ENCODE assay signal across 8 cellular contexts in genomic region chr6:151763938-151764680, GRCh38. TPM values are rescaled to one million over a fixed set of nuclear protein-coding genes. Genes with fewer than 3 reads are reported as not detected.
A peak's percentile ranks its signal among the peaks of the same experiment; 100 is the strongest.
DNase-seq lines count a peak whose midpoint lies in the region; ATAC-seq and TF ChIP-seq lines count a peak whose summit lies in the region.

No MANE protein-coding gene starts in this region.

- peak overlapping the region; percentile 49 for H3K4me3 Mint-ChIP-seq in dendritic cell treated with granulocyte-macrophage colony-stimulating factor and Interleukin-4, amounts not matched to agents 40 ng/mL and 50 ng/mL, for 4 days

- no peaks in the 10 kb centered on the region for H3K9me1 ChIP-seq in IMR-90 (ENCODE audit: insufficient read depth, low read length)

- POLR2A ChIA-PET in GM10248 (lab: Yijun Ruan, JAX) (no interaction called here), IMR-90 (lab: Charles Lee; ENCODE audit: unreplicated experiment) (no interaction called here)

- H3K27me3 ChIP-seq in IMR-90 (ENCODE audit: control insufficient read depth, insufficient read depth, low read length) = no peaks in the 10 kb centered on the region

- peak overlapping the region; percentile 74 for H3K27ac Mint-ChIP-seq in dendritic cell treated with granulocyte-macrophage colony-stimulating factor and Interleukin-4, amounts not matched to agents 40 ng/mL and 50 ng/mL, for 4 days

- H3K4ac ChIP-seq in IMR-90 (ENCODE audit: low read depth, low read length) = no peak overlapping the region

- no peak overlapping the region for H2BK15ac ChIP-seq in IMR-90 (ENCODE audit: low read depth, low read length)

- H4K91ac ChIP-seq in IMR-90 (ENCODE audit: insufficient read depth, low read depth, low read length) = no peak overlapping the region

- no peak overlapping the region for H3K4me3 ChIP-seq in IMR-90 (ENCODE audit: insufficient read depth, low read depth, low read length)

- H3K4me1 Mint-ChIP-seq in dendritic cell treated with granulocyte-macrophage colony-stimulating factor and Interleukin-4, amounts not matched to agents 40 ng/mL and 50 ng/mL, for 4 days (ENCODE audit: low read depth) = peaks cover 12% of the 10 kb centered on the region

- H3K79me1 ChIP-seq in IMR-90 (ENCODE audit: low read depth in 1 of 2, low read length in 2 of 2) = no peaks in the 10 kb centered on the region

- intact Hi-C loops in IMR-90 (cut with micrococcal nuclease) = loop anchor here (1.0 to 10.0 kb wide), 3 partner anchors 323 to 504 kb away; no protein-coding TSS in a partner anchor
- intact Hi-C loops in dendritic cell treated with granulocyte-macrophage colony-stimulating factor and Interleukin-4, amounts not matched to agents 40 ng/mL and 50 ng/mL, for 4 days (cut with micrococcal nuclease) = loop anchor here (2.0 to 10.0 kb wide), 2 partner anchors 319 to 503 kb away; no protein-coding TSS in a partner anchor

- H2AFZ ChIP-seq in IMR-90 (replicated peaks; ENCODE audit: low read length, poor library complexity) = peak overlapping the region; percentile 86

- peaks cover 5% of the 10 kb centered on the region for H3K27me3 Mint-ChIP-seq in dendritic cell treated with granulocyte-macrophage colony-stimulating factor and Interleukin-4, amounts not matched to agents 40 ng/mL and 50 ng/mL, for 4 days

- H4K5ac ChIP-seq in IMR-90 (ENCODE audit: low read depth, low read length) = no peak overlapping the region

- ATAC-seq in GM21786 (IDR thresholded peaks at IDR 0.05; ENCODE audit: unreplicated experiment) (peak; percentile 84), IMR-90 (ENCODE audit: low read depth) (peak; percentile 95)

- H2BK20ac ChIP-seq in IMR-90 (ENCODE audit: low read depth, low read length) = no peak overlapping the region

- WGBS in IMR-90 (ENCODE audit: extremely low coverage in 2 of 2, insufficient read length in 1 of 2), 2 experiments = 11% methylated on average over 9 of the region's 20 CpGs; no CpG with 5 or more reads in 1 of the 2 experiments

- no peak overlapping the region for H2BK120ac ChIP-seq in IMR-90 (ENCODE audit: low read depth, low read length)

- BruUV-seq in IMR-90 (replicated peaks; lab: Mats Ljungman, UMichigan) = no TSS peak

- no peak overlapping the region for H3K23ac ChIP-seq in IMR-90 (ENCODE audit: low read depth, low read length)

- no peak overlapping the region for H3K18ac ChIP-seq in IMR-90 (ENCODE audit: low read depth, low read length)

- no peaks in the 10 kb centered on the region for H3K36me3 Mint-ChIP-seq in dendritic cell treated with granulocyte-macrophage colony-stimulating factor and Interleukin-4, amounts not matched to agents 40 ng/mL and 50 ng/mL, for 4 days (ENCODE audit: low read depth)

- H3K27ac ChIP-seq in IMR-90 (ENCODE audit: insufficient read depth, low read length) = no peak overlapping the region

- H3K14ac ChIP-seq in IMR-90 (replicated peaks; ENCODE audit: low read depth, low read length) = no peak overlapping the region

- TF ChIP-seq POLR2A in IMR-90 (IDR thresholded peaks at IDR 0.05; ENCODE audit: low read depth, low read length) = no peak

- peak; percentile 30; the same call in 1 of the 2 replicates for TF ChIP-seq RAD21 in IMR-90 (IDR thresholded peaks at IDR 0.05; ENCODE audit: low read length)

- no peak overlapping the region for H2BK5ac ChIP-seq in IMR-90 (ENCODE audit: low read depth, low read length, poor library complexity, severe bottlenecking)

- H3K36me3 ChIP-seq in IMR-90 (ENCODE audit: control insufficient read depth, insufficient read depth, low read length) = no peaks in the 10 kb centered on the region

- CTCF ChIA-PET in GM10248 (lab: Yijun Ruan, JAX) (interaction anchor here (1.0 to 2.2 kb wide), 10 partner anchors 8 to 505 kb away, joined by 3 to 12 read pairs (median 4); no protein-coding TSS in a partner anchor), IMR-90 (lab: Yijun Ruan, JAX) (interaction anchor here (0.9 to 3.9 kb wide), 5 partner anchors 9 to 366 kb away, joined by 3 to 22 read pairs (median 4); no protein-coding TSS in a partner anchor)

- no peaks in the 10 kb centered on the region for H4K20me1 ChIP-seq in IMR-90 (ENCODE audit: insufficient read depth, low read length)

- DNase-seq in GM10248 (ENCODE audit: extremely low spot score) (peak; percentile 46), IMR-90 (peak; percentile 73), UCSD-AML1 (lab: John Stamatoyannopoulos, UW; ENCODE audit: unreplicated experiment) (peak; percentile 57), left kidney (ENCODE audit: low read depth, low spot score) (peak; percentile 81), NCI-H1930 (lab: John Stamatoyannopoulos, UW) (no peak)
- peak; percentile 3 to 22 for DNase-seq in stimulated activated CD4-positive, alpha-beta T cell treated with anti-CD3 and anti-CD28 coated beads, Interleukin-1b, Interleukin-23, amount 100 ng/mL, for 4 hours (ENCODE audit: low read depth in 2 of 2)

- peak; percentile 59 for TF ChIP-seq CTCF in GM10248 (IDR thresholded peaks at IDR 0.05; ENCODE audit: control extremely low read depth, extremely low read depth, low read depth, missing control alignments)
- TF ChIP-seq CTCF in IMR-90 (conservative IDR thresholded peaks at IDR 0.05; ENCODE audit: low read depth, low read length) = peak; percentile 65

- H3K56ac ChIP-seq in IMR-90 (ENCODE audit: extremely low read depth, insufficient read depth, low read length) = no peak overlapping the region

- H3K9me3 Mint-ChIP-seq in dendritic cell treated with granulocyte-macrophage colony-stimulating factor and Interleukin-4, amounts not matched to agents 40 ng/mL and 50 ng/mL, for 4 days = no peaks in the 10 kb centered on the region

- H3K9me3 ChIP-seq in IMR-90 (ENCODE audit: control insufficient read depth, insufficient read depth, low read length) = no peaks in the 10 kb centered on the region

- H2AK5ac ChIP-seq in IMR-90 (ENCODE audit: low read depth, low read length) = no peak overlapping the region

- in situ Hi-C loops in IMR-90 (cut with MboI; ENCODE audit: low sequenced_read_pairs) = loop anchor here (5.0 to 10.0 kb wide), 2 partner anchors 358 to 501 kb away; no protein-coding TSS in a partner anchor

- no peak overlapping the region for H4K8ac ChIP-seq in IMR-90 (ENCODE audit: low read depth in 2 of 2, low read length in 2 of 2)

- dilution Hi-C loops in IMR-90 (cut with HindIII; ENCODE audit: low sequenced_read_pairs, unreplicated experiment) = no loop called here

- 0 out of 2 replicates have a peak, but pooled peaks cover 1% of the 10 kb centered on the region for H3K4me1 ChIP-seq in IMR-90 (ENCODE audit: control insufficient read depth, insufficient read depth, low read length)

- H3K9ac ChIP-seq in IMR-90 (ENCODE audit: low read depth, low read length) = no peak overlapping the region

- H2AK9ac ChIP-seq in IMR-90 (replicated peaks; ENCODE audit: low read depth, low read length, poor library complexity) = peak overlapping the region; percentile 16

- H3K4me2 ChIP-seq in IMR-90 (ENCODE audit: low read depth, low read length) = peak overlapping the region; percentile 55

TF ChIP-seq in IMR-90, 13 proteins besides CTCF, POLR2A, EP300 and RAD21:
- TF ChIP-seq USF2 (IDR thresholded peaks at IDR 0.05; ENCODE audit: low read depth, low read length) (no peak), SMC3 (IDR thresholded peaks at IDR 0.05; ENCODE audit: low read depth, low read length) (peak; percentile 36), MXI1 (IDR thresholded peaks at IDR 0.05; ENCODE audit: borderline replicate concordance, low read depth, low read length) (no peak)

RNA-seq across cellular contexts. Expression of gene ESR1, which starts 43.4 kb away (rescaled TPM):
- total RNA-seq in IMR-90 (2012; rRNA removed) = not detected in 2 replicates
- polyA plus RNA-seq in IMR-90 (2012; rRNA removed) = not detected in 2 replicates
- polyA plus RNA-seq in IMR-90 (2012; cell fraction: cytosol; rRNA removed) = not detected in 2 replicates
- polyA plus RNA-seq in IMR-90 (2012; cell fraction: nucleus; rRNA removed; ENCODE audit: low replicate concordance) = not detected in 2 replicates

Comparison
In these comparisons a context has a peak if more than half of its experiments do, and no peak if none do; other contexts are left out.
1. DNase-seq: peak in GM10248 (single experiment), IMR-90 (single experiment), UCSD-AML1 (single experiment), left kidney (single experiment) and stimulated activated CD4-positive, alpha-beta T cell treated with anti-CD3 and anti-CD28 coated beads, Interleukin-1b, Interleukin-23, amount 100 ng/mL, for 4 hours (2 of 2); none in NCI-H1930 (0 of 2).